ENCODE assay signal across 1 cellular context in the genomic region with DNA sequence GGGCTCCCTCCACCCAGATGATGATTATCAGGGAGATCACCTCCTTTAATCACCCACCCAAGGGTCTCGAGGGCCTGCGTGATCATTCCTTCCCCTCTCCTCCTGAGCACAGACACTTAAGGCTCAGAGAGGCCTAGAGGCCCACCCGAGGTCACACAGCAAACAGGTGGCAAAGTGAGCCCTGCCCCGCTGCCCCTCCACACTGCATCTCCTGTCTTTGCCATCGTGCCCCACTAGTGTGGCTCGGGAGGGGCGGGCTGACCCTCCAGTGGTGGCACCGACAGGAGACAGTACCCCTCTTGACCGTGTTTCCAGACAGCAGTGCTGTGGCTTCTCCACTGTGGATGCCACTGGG.
A peak's percentile ranks its signal among the peaks of the same experiment; 100 is the strongest.
TF ChIP-seq lines count a peak whose summit lies in the region.

No MANE protein-coding gene starts in this region.

TF ChIP-seq in HepG2, 621 proteins besides CTCF, POLR2A, EP300 and RAD21 (continued from another document):
- TF ChIP-seq MTF2 (CRISPR knock-in tag; IDR thresholded peaks at IDR 0.05; ENCODE audit: borderline replicate concordance) (no peak), ZNF101 (CRISPR knock-in tag; IDR thresholded peaks at IDR 0.05; ENCODE audit: borderline replicate concordance, low read depth) (no peak), ZNF687 (CRISPR knock-in tag; IDR thresholded peaks at IDR 0.05) (no peak), IRX3 (CRISPR knock-in tag; IDR thresholded peaks at IDR 0.05; ENCODE audit: borderline replicate concordance, low read depth) (no peak), PCBP2 (optimal IDR thresholded peaks at IDR 0.05; ENCODE audit: low read depth, low read length, poor library complexity, severe bottlenecking) (no peak), ZFP36 (IDR thresholded peaks at IDR 0.05; ENCODE audit: borderline replicate concordance, low read depth, low read length, partially characterized antibody) (peak; percentile 47), DR1 (CRISPR knock-in tag; IDR thresholded peaks at IDR 0.05) (no peak), ZNF776 (CRISPR knock-in tag; IDR thresholded peaks at IDR 0.05) (no peak), ZNF431 (CRISPR knock-in tag; IDR thresholded peaks at IDR 0.05; ENCODE audit: borderline replicate concordance, low read depth) (no peak), MED1 (CRISPR knock-in tag; IDR thresholded peaks at IDR 0.05) (no peak), TIGD3 (CRISPR knock-in tag; IDR thresholded peaks at IDR 0.05; ENCODE audit: borderline replicate concordance) (no peak), ZNF547 (CRISPR knock-in tag; IDR thresholded peaks at IDR 0.05) (no peak), BORCS8-MEF2B (CRISPR knock-in tag; IDR thresholded peaks at IDR 0.05) (no peak), ZNF451 (CRISPR knock-in tag; IDR thresholded peaks at IDR 0.05) (no peak), ZC3H4 (CRISPR knock-in tag; IDR thresholded peaks at IDR 0.05; ENCODE audit: borderline replicate concordance) (no peak), NR2F1 (CRISPR knock-in tag; IDR thresholded peaks at IDR 0.05) (no peak), EED (CRISPR knock-in tag; IDR thresholded peaks at IDR 0.05) (0 out of 2 replicates have a peak, but pooled peaks have one; percentile 15), TBX2 (CRISPR knock-in tag; IDR thresholded peaks at IDR 0.05; ENCODE audit: borderline replicate concordance) (no peak), RBM39 (IDR thresholded peaks at IDR 0.05; ENCODE audit: low read depth, low read length, poor library complexity, severe bottlenecking) (no peak), ZNF274 (CRISPR knock-in tag; IDR thresholded peaks at IDR 0.05) (no peak), ZNF296 (CRISPR knock-in tag; conservative IDR thresholded peaks at IDR 0.05) (no peak), ZNF772 (CRISPR knock-in tag; IDR thresholded peaks at IDR 0.05) (0 out of 2 replicates have a peak, but pooled peaks have one; percentile 4), KDM1A (CRISPR knock-in tag; IDR thresholded peaks at IDR 0.05) (peak; percentile 38; the same call in 1 of the 2 replicates), SNAPC5 (CRISPR knock-in tag; IDR thresholded peaks at IDR 0.05; ENCODE audit: borderline replicate concordance) (no peak), HOXA7 (CRISPR knock-in tag; IDR thresholded peaks at IDR 0.05) (no peak), TBX3 (IDR thresholded peaks at IDR 0.05; ENCODE audit: borderline replicate concordance) (no peak), RFX3 (CRISPR knock-in tag; IDR thresholded peaks at IDR 0.05) (no peak), U2AF1 (optimal IDR thresholded peaks at IDR 0.05; ENCODE audit: low read depth, low read length) (no peak), ZSCAN12 (CRISPR knock-in tag; IDR thresholded peaks at IDR 0.05) (no peak), MTA1 (CRISPR knock-in tag; IDR thresholded peaks at IDR 0.05; ENCODE audit: borderline replicate concordance) (no peak), ASH2L (IDR thresholded peaks at IDR 0.05; ENCODE audit: insufficient read length, low read depth, low read length) (no peak), SOX5 (CRISPR knock-in tag; IDR thresholded peaks at IDR 0.05; ENCODE audit: borderline replicate concordance) (no peak), SAP130 (CRISPR knock-in tag; IDR thresholded peaks at IDR 0.05; ENCODE audit: low read depth) (no peak), NFYB (CRISPR knock-in tag; IDR thresholded peaks at IDR 0.05) (no peak), SETDB1 (CRISPR knock-in tag; IDR thresholded peaks at IDR 0.05; ENCODE audit: borderline replicate concordance) (0 out of 2 replicates have a peak, but pooled peaks have one; percentile 43), ZNF768 (CRISPR knock-in tag; IDR thresholded peaks at IDR 0.05) (peak; percentile 100), ZFP36L2 (CRISPR knock-in tag; IDR thresholded peaks at IDR 0.05) (no peak), RARG (CRISPR knock-in tag; IDR thresholded peaks at IDR 0.05; ENCODE audit: low read depth) (no peak), ZNF235 (CRISPR knock-in tag; IDR thresholded peaks at IDR 0.05; ENCODE audit: borderline replicate concordance) (0 out of 2 replicates have a peak, but pooled peaks have one; percentile 31), ZMYM3 (CRISPR knock-in tag; IDR thresholded peaks at IDR 0.05) (peak; percentile 91), ZNF468 (CRISPR knock-in tag; IDR thresholded peaks at IDR 0.05) (no peak)
- TF ChIP-seq, protein P1, sequence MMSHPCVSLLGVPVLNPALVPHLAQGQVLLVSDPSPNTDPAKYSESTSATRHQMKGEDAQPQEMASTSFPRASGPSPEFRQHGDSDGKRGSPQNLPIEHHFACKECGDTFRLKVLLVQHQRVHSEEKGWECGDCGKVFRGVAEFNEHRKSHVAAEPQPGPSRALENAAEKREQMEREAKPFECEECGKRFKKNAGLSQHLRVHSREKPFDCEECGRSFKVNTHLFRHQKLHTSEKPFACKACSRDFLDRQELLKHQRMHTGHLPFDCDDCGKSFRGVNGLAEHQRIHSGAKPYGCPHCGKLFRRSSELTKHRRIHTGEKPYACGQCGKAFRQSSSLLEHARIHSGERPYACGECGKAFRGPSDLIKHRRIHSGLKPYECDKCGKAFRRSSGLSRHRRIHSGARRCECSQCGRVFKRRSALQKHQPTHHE (CRISPR knock-in tag; IDR thresholded peaks at IDR 0.05; ENCODE audit: borderline replicate concordance), result no peak
- TF ChIP-seq, protein P2, sequence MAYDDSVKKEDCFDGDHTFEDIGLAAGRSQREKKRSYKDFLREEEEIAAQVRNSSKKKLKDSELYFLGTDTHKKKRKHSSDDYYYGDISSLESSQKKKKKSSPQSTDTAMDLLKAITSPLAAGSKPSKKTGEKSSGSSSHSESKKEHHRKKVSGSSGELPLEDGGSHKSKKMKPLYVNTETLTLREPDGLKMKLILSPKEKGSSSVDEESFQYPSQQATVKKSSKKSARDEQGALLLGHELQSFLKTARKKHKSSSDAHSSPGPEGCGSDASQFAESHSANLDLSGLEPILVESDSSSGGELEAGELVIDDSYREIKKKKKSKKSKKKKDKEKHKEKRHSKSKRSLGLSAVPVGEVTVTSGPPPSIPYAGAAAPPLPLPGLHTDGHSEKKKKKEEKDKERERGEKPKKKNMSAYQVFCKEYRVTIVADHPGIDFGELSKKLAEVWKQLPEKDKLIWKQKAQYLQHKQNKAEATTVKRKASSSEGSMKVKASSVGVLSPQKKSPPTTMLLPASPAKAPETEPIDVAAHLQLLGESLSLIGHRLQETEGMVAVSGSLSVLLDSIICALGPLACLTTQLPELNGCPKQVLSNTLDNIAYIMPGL (CRISPR knock-in tag; IDR thresholded peaks at IDR 0.05; ENCODE audit: borderline replicate concordance in 1 of 2, low read depth in 1 of 2), result no peak
- TF ChIP-seq, protein P3, sequence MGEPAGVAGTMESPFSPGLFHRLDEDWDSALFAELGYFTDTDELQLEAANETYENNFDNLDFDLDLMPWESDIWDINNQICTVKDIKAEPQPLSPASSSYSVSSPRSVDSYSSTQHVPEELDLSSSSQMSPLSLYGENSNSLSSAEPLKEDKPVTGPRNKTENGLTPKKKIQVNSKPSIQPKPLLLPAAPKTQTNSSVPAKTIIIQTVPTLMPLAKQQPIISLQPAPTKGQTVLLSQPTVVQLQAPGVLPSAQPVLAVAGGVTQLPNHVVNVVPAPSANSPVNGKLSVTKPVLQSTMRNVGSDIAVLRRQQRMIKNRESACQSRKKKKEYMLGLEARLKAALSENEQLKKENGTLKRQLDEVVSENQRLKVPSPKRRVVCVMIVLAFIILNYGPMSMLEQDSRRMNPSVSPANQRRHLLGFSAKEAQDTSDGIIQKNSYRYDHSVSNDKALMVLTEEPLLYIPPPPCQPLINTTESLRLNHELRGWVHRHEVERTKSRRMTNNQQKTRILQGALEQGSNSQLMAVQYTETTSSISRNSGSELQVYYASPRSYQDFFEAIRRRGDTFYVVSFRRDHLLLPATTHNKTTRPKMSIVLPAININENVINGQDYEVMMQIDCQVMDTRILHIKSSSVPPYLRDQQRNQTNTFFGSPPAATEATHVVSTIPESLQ (CRISPR knock-in tag; conservative IDR thresholded peaks at IDR 0.05), result no peak
- TF ChIP-seq, protein P4, sequence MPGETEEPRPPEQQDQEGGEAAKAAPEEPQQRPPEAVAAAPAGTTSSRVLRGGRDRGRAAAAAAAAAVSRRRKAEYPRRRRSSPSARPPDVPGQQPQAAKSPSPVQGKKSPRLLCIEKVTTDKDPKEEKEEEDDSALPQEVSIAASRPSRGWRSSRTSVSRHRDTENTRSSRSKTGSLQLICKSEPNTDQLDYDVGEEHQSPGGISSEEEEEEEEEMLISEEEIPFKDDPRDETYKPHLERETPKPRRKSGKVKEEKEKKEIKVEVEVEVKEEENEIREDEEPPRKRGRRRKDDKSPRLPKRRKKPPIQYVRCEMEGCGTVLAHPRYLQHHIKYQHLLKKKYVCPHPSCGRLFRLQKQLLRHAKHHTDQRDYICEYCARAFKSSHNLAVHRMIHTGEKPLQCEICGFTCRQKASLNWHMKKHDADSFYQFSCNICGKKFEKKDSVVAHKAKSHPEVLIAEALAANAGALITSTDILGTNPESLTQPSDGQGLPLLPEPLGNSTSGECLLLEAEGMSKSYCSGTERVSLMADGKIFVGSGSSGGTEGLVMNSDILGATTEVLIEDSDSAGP (CRISPR knock-in tag; IDR thresholded peaks at IDR 0.05; ENCODE audit: borderline replicate concordance), result peak; percentile 3; the same call in 1 of the 2 replicates
